Comparison of ENCODE assay signal across 1 cellular context in the genomic region with DNA sequence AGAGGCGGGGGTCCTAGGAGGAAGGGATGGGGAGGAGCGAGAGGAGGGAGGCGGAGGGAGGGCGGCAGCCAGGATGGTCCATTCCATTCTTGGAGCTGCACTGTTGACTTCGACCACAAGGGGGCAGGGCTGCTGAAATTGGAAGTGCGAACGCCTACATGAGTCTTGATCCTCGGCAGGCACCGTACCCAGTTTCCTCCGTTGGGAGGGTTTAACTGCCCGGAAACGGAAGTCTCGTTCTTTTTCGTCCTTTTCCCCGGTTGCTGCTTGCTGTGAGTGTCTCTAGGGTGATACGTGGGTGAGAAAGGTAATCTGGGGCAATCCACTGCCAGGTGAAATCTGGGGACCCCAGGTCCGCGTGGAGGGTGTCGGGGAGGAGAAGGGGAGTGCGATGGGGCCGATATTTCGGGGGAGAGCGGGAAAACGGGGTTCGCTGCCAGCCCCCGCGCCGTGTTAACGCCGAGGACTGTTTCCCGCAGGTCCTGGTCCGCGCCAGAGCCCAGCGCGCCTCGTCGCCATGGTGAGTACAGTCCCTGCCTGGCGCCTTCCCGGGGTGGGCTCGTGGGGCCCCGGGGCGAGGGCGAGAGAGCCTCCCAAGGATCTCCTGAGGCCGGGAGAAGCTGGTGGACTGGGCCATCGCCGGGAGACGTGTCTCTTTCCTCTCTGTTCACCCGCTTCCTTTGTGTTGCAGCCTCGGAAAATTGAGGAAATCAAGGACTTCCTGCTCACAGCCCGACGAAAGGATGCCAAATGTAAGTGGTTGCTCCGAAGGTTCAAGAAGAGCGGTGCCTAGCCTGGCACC.
TF ChIP-seq lines count a peak whose summit lies in the region.

A gene (plus strand): TSS at position 240 of the 802 bp plus-strand sequence. CDS start 278 bp downstream, at position 518.

TF ChIP-seq in K562, 482 proteins besides CTCF, POLR2A, EP300 and RAD21 (continued from another document and continues in another):
- TF ChIP-seq SMARCA5 (IDR thresholded peaks at IDR 0.05) (no peak), ZNF583 (CRISPR knock-in tag; IDR thresholded peaks at IDR 0.05) (no peak), STAT5A (IDR thresholded peaks at IDR 0.05; ENCODE audit: borderline replicate concordance, low read length) (peak; percentile 39; the same call in 1 of the 2 replicates), U2AF1 (optimal IDR thresholded peaks at IDR 0.05; ENCODE audit: low read depth, low read length) (no peak), RFX7 (CRISPR knock-in tag; IDR thresholded peaks at IDR 0.05) (no peak), YY1 (IDR thresholded peaks at IDR 0.05; ENCODE audit: borderline replicate concordance in 1 of 3, control insufficient read depth in 1 of 3, extremely low read depth in 1 of 3, insufficient read depth in 3 of 3, insufficient read length in 1 of 3, insufficient replicate concordance in 2 of 3, low read depth in 1 of 3, low read length in 2 of 3) (peak in 1 of 3 experiments; percentile 51), NCOA2 (IDR thresholded peaks at IDR 0.05; ENCODE audit: partially characterized antibody in 2 of 2) (no peak), PHB2 (IDR thresholded peaks at IDR 0.05; ENCODE audit: low read depth) (0 out of 2 replicates have a peak, but pooled peaks have one; percentile 43), CCAR2 (IDR thresholded peaks at IDR 0.05; ENCODE audit: low read depth, low read length) (peak; percentile 88; the same call in 1 of the 2 replicates), SRSF3 (IDR thresholded peaks at IDR 0.05; ENCODE audit: insufficient read depth, low read length) (0 out of 2 replicates have a peak, but pooled peaks have one; percentile 47), NBN (IDR thresholded peaks at IDR 0.05; ENCODE audit: low read depth) (peak; percentile 82; the same call in 1 of the 2 replicates), STAG1 (CRISPR knock-in tag; IDR thresholded peaks at IDR 0.05; ENCODE audit: borderline replicate concordance) (no peak), ZFP30 (CRISPR knock-in tag; IDR thresholded peaks at IDR 0.05; ENCODE audit: borderline replicate concordance) (no peak), ZNF785 (CRISPR knock-in tag; IDR thresholded peaks at IDR 0.05) (no peak), SAFB2 (IDR thresholded peaks at IDR 0.05; ENCODE audit: borderline replicate concordance, low read depth, low read length, severe bottlenecking) (no peak), L3MBTL2 (IDR thresholded peaks at IDR 0.05) (peak; percentile 63; the same call in 1 of the 2 replicates), KLF16 (IDR thresholded peaks at IDR 0.05) (peak; percentile 96), JUN (IDR thresholded peaks at IDR 0.05; ENCODE audit: borderline replicate concordance, low read depth, low read length) (peak; percentile 58; the same call in 1 of the 2 replicates), JUN (CRISPR knock-in tag; IDR thresholded peaks at IDR 0.05; ENCODE audit: borderline replicate concordance) (no peak), CBFA2T2 (conservative IDR thresholded peaks at IDR 0.05) (no peak), SAFB (IDR thresholded peaks at IDR 0.05; ENCODE audit: borderline replicate concordance, low read depth, low read length) (no peak), EZH2 (IDR thresholded peaks at IDR 0.05; ENCODE audit: borderline replicate concordance, low read depth, low read length) (no peak), ZSCAN32 (CRISPR knock-in tag; IDR thresholded peaks at IDR 0.05) (0 out of 2 replicates have a peak, but pooled peaks have one; percentile 19), MAZ (CRISPR knock-in tag; conservative IDR thresholded peaks at IDR 0.05 in 1 of 2, IDR thresholded peaks at IDR 0.05 in 1 of 2) (peak in 1 of 2 experiments; percentile 75; a peak in 3 of 4 replicates), KAT7 (CRISPR knock-in tag; IDR thresholded peaks at IDR 0.05; ENCODE audit: borderline replicate concordance) (peak; percentile 95; the same call in 1 of the 2 replicates), ZNF766 (CRISPR knock-in tag; conservative IDR thresholded peaks at IDR 0.05) (no peak), FOXA3 (CRISPR knock-in tag; conservative IDR thresholded peaks at IDR 0.05 in 1 of 2, IDR thresholded peaks at IDR 0.05 in 1 of 2) (no peak), RBM14 (IDR thresholded peaks at IDR 0.05; ENCODE audit: borderline replicate concordance, insufficient read depth, low read depth, low read length) (0 out of 2 replicates have a peak, but pooled peaks have one; percentile 80), FOXA1 (IDR thresholded peaks at IDR 0.05; ENCODE audit: borderline replicate concordance) (no peak), MED1 (CRISPR knock-in tag; IDR thresholded peaks at IDR 0.05; ENCODE audit: borderline replicate concordance) (no peak), ZNF175 (CRISPR knock-in tag; IDR thresholded peaks at IDR 0.05; ENCODE audit: low read depth) (no peak), CHD2 (IDR thresholded peaks at IDR 0.05; ENCODE audit: low read depth, low read length) (no peak)
- TF ChIP-seq, protein P1, sequence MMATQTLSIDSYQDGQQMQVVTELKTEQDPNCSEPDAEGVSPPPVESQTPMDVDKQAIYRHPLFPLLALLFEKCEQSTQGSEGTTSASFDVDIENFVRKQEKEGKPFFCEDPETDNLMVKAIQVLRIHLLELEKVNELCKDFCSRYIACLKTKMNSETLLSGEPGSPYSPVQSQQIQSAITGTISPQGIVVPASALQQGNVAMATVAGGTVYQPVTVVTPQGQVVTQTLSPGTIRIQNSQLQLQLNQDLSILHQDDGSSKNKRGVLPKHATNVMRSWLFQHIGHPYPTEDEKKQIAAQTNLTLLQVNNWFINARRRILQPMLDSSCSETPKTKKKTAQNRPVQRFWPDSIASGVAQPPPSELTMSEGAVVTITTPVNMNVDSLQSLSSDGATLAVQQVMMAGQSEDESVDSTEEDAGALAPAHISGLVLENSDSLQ (IDR thresholded peaks at IDR 0.05): peak; percentile 44
- TF ChIP-seq, protein P2, sequence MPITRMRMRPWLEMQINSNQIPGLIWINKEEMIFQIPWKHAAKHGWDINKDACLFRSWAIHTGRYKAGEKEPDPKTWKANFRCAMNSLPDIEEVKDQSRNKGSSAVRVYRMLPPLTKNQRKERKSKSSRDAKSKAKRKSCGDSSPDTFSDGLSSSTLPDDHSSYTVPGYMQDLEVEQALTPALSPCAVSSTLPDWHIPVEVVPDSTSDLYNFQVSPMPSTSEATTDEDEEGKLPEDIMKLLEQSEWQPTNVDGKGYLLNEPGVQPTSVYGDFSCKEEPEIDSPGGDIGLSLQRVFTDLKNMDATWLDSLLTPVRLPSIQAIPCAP (CRISPR knock-in tag; IDR thresholded peaks at IDR 0.05; ENCODE audit: borderline replicate concordance): no peak
- TF ChIP-seq, protein P3, sequence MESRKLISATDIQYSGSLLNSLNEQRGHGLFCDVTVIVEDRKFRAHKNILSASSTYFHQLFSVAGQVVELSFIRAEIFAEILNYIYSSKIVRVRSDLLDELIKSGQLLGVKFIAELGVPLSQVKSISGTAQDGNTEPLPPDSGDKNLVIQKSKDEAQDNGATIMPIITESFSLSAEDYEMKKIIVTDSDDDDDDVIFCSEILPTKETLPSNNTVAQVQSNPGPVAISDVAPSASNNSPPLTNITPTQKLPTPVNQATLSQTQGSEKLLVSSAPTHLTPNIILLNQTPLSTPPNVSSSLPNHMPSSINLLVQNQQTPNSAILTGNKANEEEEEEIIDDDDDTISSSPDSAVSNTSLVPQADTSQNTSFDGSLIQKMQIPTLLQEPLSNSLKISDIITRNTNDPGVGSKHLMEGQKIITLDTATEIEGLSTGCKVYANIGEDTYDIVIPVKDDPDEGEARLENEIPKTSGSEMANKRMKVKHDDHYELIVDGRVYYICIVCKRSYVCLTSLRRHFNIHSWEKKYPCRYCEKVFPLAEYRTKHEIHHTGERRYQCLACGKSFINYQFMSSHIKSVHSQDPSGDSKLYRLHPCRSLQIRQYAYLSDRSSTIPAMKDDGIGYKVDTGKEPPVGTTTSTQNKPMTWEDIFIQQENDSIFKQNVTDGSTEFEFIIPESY (CRISPR knock-in tag; IDR thresholded peaks at IDR 0.05): peak; percentile 63; the same call in 1 of the 2 replicates
- TF ChIP-seq, protein P4, sequence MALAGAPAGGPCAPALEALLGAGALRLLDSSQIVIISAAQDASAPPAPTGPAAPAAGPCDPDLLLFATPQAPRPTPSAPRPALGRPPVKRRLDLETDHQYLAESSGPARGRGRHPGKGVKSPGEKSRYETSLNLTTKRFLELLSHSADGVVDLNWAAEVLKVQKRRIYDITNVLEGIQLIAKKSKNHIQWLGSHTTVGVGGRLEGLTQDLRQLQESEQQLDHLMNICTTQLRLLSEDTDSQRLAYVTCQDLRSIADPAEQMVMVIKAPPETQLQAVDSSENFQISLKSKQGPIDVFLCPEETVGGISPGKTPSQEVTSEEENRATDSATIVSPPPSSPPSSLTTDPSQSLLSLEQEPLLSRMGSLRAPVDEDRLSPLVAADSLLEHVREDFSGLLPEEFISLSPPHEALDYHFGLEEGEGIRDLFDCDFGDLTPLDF (CRISPR knock-in tag; IDR thresholded peaks at IDR 0.05): no peak
- TF ChIP-seq, protein P5, sequence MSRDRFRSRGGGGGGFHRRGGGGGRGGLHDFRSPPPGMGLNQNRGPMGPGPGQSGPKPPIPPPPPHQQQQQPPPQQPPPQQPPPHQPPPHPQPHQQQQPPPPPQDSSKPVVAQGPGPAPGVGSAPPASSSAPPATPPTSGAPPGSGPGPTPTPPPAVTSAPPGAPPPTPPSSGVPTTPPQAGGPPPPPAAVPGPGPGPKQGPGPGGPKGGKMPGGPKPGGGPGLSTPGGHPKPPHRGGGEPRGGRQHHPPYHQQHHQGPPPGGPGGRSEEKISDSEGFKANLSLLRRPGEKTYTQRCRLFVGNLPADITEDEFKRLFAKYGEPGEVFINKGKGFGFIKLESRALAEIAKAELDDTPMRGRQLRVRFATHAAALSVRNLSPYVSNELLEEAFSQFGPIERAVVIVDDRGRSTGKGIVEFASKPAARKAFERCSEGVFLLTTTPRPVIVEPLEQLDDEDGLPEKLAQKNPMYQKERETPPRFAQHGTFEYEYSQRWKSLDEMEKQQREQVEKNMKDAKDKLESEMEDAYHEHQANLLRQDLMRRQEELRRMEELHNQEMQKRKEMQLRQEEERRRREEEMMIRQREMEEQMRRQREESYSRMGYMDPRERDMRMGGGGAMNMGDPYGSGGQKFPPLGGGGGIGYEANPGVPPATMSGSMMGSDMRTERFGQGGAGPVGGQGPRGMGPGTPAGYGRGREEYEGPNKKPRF (IDR thresholded peaks at IDR 0.05; ENCODE audit: low read depth, low read length): no peak
- TF ChIP-seq, protein P6, sequence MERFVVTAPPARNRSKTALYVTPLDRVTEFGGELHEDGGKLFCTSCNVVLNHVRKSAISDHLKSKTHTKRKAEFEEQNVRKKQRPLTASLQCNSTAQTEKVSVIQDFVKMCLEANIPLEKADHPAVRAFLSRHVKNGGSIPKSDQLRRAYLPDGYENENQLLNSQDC (CRISPR knock-in tag; IDR thresholded peaks at IDR 0.05): peak; percentile 79; the same call in 1 of the 2 replicates
- TF ChIP-seq, protein P7, sequence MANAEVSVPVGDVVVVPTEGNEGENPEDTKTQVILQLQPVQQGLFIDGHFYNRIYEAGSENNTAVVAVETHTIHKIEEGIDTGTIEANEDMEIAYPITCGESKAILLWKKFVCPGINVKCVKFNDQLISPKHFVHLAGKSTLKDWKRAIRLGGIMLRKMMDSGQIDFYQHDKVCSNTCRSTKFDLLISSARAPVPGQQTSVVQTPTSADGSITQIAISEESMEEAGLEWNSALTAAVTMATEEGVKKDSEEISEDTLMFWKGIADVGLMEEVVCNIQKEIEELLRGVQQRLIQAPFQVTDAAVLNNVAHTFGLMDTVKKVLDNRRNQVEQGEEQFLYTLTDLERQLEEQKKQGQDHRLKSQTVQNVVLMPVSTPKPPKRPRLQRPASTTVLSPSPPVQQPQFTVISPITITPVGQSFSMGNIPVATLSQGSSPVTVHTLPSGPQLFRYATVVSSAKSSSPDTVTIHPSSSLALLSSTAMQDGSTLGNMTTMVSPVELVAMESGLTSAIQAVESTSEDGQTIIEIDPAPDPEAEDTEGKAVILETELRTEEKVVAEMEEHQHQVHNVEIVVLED (CRISPR knock-in tag; IDR thresholded peaks at IDR 0.05): no peak
- TF ChIP-seq, protein P8, sequence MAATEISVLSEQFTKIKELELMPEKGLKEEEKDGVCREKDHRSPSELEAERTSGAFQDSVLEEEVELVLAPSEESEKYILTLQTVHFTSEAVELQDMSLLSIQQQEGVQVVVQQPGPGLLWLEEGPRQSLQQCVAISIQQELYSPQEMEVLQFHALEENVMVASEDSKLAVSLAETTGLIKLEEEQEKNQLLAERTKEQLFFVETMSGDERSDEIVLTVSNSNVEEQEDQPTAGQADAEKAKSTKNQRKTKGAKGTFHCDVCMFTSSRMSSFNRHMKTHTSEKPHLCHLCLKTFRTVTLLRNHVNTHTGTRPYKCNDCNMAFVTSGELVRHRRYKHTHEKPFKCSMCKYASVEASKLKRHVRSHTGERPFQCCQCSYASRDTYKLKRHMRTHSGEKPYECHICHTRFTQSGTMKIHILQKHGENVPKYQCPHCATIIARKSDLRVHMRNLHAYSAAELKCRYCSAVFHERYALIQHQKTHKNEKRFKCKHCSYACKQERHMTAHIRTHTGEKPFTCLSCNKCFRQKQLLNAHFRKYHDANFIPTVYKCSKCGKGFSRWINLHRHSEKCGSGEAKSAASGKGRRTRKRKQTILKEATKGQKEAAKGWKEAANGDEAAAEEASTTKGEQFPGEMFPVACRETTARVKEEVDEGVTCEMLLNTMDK (IDR thresholded peaks at IDR 0.05; ENCODE audit: borderline replicate concordance, insufficient read depth, low read depth, low read length, poor library complexity, severe bottlenecking): no peak
- TF ChIP-seq, protein P9, sequence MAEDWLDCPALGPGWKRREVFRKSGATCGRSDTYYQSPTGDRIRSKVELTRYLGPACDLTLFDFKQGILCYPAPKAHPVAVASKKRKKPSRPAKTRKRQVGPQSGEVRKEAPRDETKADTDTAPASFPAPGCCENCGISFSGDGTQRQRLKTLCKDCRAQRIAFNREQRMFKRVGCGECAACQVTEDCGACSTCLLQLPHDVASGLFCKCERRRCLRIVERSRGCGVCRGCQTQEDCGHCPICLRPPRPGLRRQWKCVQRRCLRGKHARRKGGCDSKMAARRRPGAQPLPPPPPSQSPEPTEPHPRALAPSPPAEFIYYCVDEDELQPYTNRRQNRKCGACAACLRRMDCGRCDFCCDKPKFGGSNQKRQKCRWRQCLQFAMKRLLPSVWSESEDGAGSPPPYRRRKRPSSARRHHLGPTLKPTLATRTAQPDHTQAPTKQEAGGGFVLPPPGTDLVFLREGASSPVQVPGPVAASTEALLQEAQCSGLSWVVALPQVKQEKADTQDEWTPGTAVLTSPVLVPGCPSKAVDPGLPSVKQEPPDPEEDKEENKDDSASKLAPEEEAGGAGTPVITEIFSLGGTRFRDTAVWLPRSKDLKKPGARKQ (CRISPR knock-in tag; IDR thresholded peaks at IDR 0.05): no peak
- TF ChIP-seq, protein P10, sequence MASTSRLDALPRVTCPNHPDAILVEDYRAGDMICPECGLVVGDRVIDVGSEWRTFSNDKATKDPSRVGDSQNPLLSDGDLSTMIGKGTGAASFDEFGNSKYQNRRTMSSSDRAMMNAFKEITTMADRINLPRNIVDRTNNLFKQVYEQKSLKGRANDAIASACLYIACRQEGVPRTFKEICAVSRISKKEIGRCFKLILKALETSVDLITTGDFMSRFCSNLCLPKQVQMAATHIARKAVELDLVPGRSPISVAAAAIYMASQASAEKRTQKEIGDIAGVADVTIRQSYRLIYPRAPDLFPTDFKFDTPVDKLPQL (IDR thresholded peaks at IDR 0.05; ENCODE audit: extremely low read depth, insufficient read length): peak; percentile 84
